Comparison of ENCODE assay signal across 13 cellular contexts in the genomic region with DNA sequence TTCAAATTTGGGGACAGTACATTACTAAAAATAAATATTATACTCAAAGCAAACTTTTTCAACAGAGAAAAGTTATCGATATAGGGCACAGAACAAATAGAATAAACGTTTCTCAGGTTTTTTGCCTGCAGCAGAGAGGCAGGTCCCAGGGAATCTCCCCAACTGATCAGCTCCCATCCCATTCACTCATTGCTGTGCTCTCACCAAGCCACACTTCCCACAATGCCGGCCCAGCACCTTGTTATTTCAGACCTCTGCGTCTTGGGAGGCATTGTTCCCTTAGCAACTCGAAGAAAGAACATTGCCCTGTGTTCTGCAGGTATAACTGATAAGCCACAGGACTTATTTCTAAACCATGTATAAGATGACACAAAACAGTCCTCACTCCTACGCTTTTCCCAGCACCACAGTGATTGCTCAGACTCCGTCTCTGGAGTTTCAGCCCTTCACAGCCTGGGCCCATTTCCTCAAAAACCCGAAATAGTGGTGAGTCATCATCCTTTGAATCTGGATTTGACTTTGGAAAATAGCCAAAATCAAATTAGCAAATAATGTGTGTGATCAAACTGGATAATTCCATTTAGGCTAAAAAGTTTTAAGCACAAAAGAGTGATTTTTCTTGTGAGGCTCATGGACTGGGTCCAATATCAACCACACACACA.
DNase-seq lines count a peak whose midpoint lies in the region; ATAC-seq and TF ChIP-seq lines count a peak whose summit lies in the region.
"Had no signal": no experiment of that assay in that cellular context is flagged by ENCODE, and none has a peak within 500 bp of the region (broad histone marks: within the 10 kb centered on the region; RNA-seq: fewer than 3 reads in every experiment).

No MANE protein-coding gene starts in this region.

- 78% methylated on average over 4 of the region's 8 CpGs; no CpG with 5 or more reads in 1 of the 2 experiments for WGBS in IMR-90 (ENCODE audit: extremely low coverage in 2 of 2, insufficient read length in 1 of 2), 2 experiments
- 54 to 59% methylated on average over 8 of the region's 8 CpGs for WGBS in heart right ventricle, 2 donors

- no peak overlapping the region for H3K23ac ChIP-seq in IMR-90 (ENCODE audit: low read depth, low read length)

- no peak overlapping the region for H3K9ac ChIP-seq in IMR-90 (ENCODE audit: low read depth, low read length)
- H3K9ac ChIP-seq in skeletal muscle tissue (ENCODE audit: low read depth in 1 of 3, low read length in 3 of 3) = no peak overlapping the region

- H3K56ac ChIP-seq in IMR-90 (ENCODE audit: extremely low read depth, insufficient read depth, low read length) = no peak overlapping the region

- H3K9me3 ChIP-seq in IMR-90 (ENCODE audit: control insufficient read depth, insufficient read depth, low read length) (no peaks in the 10 kb centered on the region), heart right ventricle (no peaks in the 10 kb centered on the region), skeletal muscle tissue (ENCODE audit: control insufficient read depth in 3 of 3, low read length in 3 of 3) (no peaks in the 10 kb centered on the region)

- H4K91ac ChIP-seq in IMR-90 (ENCODE audit: insufficient read depth, low read depth, low read length) = no peak overlapping the region

- H3K27ac ChIP-seq in IMR-90 (ENCODE audit: insufficient read depth, low read length) (no peak overlapping the region), heart right ventricle (peak overlapping the region in 4 of 10 donors; percentile 3 to 57 (median 39)), skeletal muscle tissue (ENCODE audit: low read depth, low read length) (peak overlapping the region; percentile 36)

- no peak overlapping the region for H3K14ac ChIP-seq in IMR-90 (replicated peaks; ENCODE audit: low read depth, low read length)

- no peak overlapping the region for H4K8ac ChIP-seq in IMR-90 (ENCODE audit: low read depth in 2 of 2, low read length in 2 of 2)

- H2BK120ac ChIP-seq in IMR-90 (ENCODE audit: low read depth, low read length) = no peak overlapping the region

- H3K4me2 ChIP-seq in IMR-90 (ENCODE audit: low read depth, low read length) = no peak overlapping the region

- H3K36me3 Mint-ChIP-seq in brain = peaks cover 36% of the 10 kb centered on the region

- no TSS peak for BruUV-seq in IMR-90 (replicated peaks; lab: Mats Ljungman, UMichigan)

- no peaks in the 10 kb centered on the region for H3K4me1 ChIP-seq in IMR-90 (ENCODE audit: control insufficient read depth, insufficient read depth, low read length)
- peaks cover 0 to 14% (median 6%) of the 10 kb centered on the region in 9 donors for H3K4me1 ChIP-seq in heart right ventricle
- peaks cover 0 to 3% (median 2%) of the 10 kb centered on the region in 3 donors for H3K4me1 ChIP-seq in skeletal muscle tissue (ENCODE audit: control insufficient read depth in 3 of 3, insufficient read depth in 3 of 3, low read length in 3 of 3)

- no peak overlapping the region for H4K5ac ChIP-seq in IMR-90 (ENCODE audit: low read depth, low read length)

- no peak overlapping the region for H2BK15ac ChIP-seq in IMR-90 (ENCODE audit: low read depth, low read length)

- H2AK9ac ChIP-seq in IMR-90 (replicated peaks; ENCODE audit: low read depth, low read length, poor library complexity) = no peak overlapping the region

- peaks cover 80% of the 10 kb centered on the region for H3K4me1 Mint-ChIP-seq in brain

- H3K4ac ChIP-seq in IMR-90 (ENCODE audit: low read depth, low read length) = no peak overlapping the region

- H2BK5ac ChIP-seq in IMR-90 (ENCODE audit: low read depth, low read length, poor library complexity, severe bottlenecking) = no peak overlapping the region

- no peak overlapping the region for H2AFZ ChIP-seq in IMR-90 (replicated peaks; ENCODE audit: low read length, poor library complexity)

- DNase-seq in IMR-90 = peak; percentile 18
- peak in 1 of 2 donors; percentile 28 for DNase-seq in heart right ventricle
- no peak for DNase-seq in NCI-H1436 treated with DMSO at 0.1 percent for 48 hours (lab: John Stamatoyannopoulos, UW)
- DNase-seq: GOT3; MM.1S; NCI-H524 treated with DMSO at 0.1 percent for 48 hours; stimulated activated CD4-positive, alpha-beta T cell treated with anti-CD3 and anti-CD28 coated beads, Interleukin-15, amount 100 ng/mL, for 24 hours; stimulated activated naive CD4-positive, alpha-beta T cell treated with Interleukin-2 at 50 U/mL for 16 hours had no signal

- CTCF ChIA-PET in IMR-90 (lab: Yijun Ruan, JAX) = no interaction called here

- intact Hi-C loops in IMR-90 (cut with micrococcal nuclease) (no loop called here), heart right ventricle (cut with DNase I) (no loop called here)

- H3K27me3 Mint-ChIP-seq in brain = peaks cover 4% of the 10 kb centered on the region

- H3K9me1 ChIP-seq in IMR-90 (ENCODE audit: insufficient read depth, low read length) = no peaks in the 10 kb centered on the region

- H3K4me3 Mint-ChIP-seq in brain = peak overlapping the region in 4 of 5 experiments; percentile 5 to 64 (median 36)

- H3K9me3 Mint-ChIP-seq in brain = peaks cover 0 to 20% (median 7%) of the 10 kb centered on the region in 5 experiments

- POLR2A ChIA-PET in IMR-90 (lab: Charles Lee; ENCODE audit: unreplicated experiment) = no interaction called here

- H3K27me3 ChIP-seq in IMR-90 (ENCODE audit: control insufficient read depth, insufficient read depth, low read length) (no peaks in the 10 kb centered on the region), heart right ventricle (no peaks in the 10 kb centered on the region), skeletal muscle tissue (ENCODE audit: control insufficient read depth in 3 of 3, insufficient read depth in 3 of 3, low read length in 3 of 3) (no peaks in the 10 kb centered on the region)

- ATAC-seq in IMR-90 (ENCODE audit: low read depth) (no peak), heart right ventricle (peak in 7 of 8 donors; percentile 29 to 92 (median 82)), GM21447 (IDR thresholded peaks at IDR 0.05; ENCODE audit: unreplicated experiment) (no peak), GM18870 (IDR thresholded peaks at IDR 0.05; ENCODE audit: unreplicated experiment) (no peak), GM19397 (IDR thresholded peaks at IDR 0.05; ENCODE audit: unreplicated experiment) (no peak)

- H3K27ac Mint-ChIP-seq in brain = peak overlapping the region; percentile 67 to 97 (median 91)

- no peak overlapping the region for H2AK5ac ChIP-seq in IMR-90 (ENCODE audit: low read depth, low read length)

- H2BK20ac ChIP-seq in IMR-90 (ENCODE audit: low read depth, low read length) = no peak overlapping the region

- in situ Hi-C loops in IMR-90 (cut with MboI; ENCODE audit: low sequenced_read_pairs) = loop anchor here (10.0 kb wide), 1 partner anchor 64 kb away; no protein-coding TSS in a partner anchor

- H3K79me1 ChIP-seq in IMR-90 (ENCODE audit: low read depth in 1 of 2, low read length in 2 of 2) = no peaks in the 10 kb centered on the region

- H4K20me1 ChIP-seq in IMR-90 (ENCODE audit: insufficient read depth, low read length) = no peaks in the 10 kb centered on the region

- no peak overlapping the region for H3K4me3 ChIP-seq in IMR-90 (ENCODE audit: insufficient read depth, low read depth, low read length)
- no peak overlapping the region for H3K4me3 ChIP-seq in heart right ventricle
- H3K4me3 ChIP-seq in skeletal muscle tissue (ENCODE audit: low read length in 3 of 3) = no peak overlapping the region

- dilution Hi-C loops in IMR-90 (cut with HindIII; ENCODE audit: low sequenced_read_pairs, unreplicated experiment) = no loop called here

- no peak overlapping the region for H3K18ac ChIP-seq in IMR-90 (ENCODE audit: low read depth, low read length)

- no peaks in the 10 kb centered on the region for H3K36me3 ChIP-seq in IMR-90 (ENCODE audit: control insufficient read depth, insufficient read depth, low read length)
- H3K36me3 ChIP-seq in heart right ventricle = no peaks in the 10 kb centered on the region
- no peaks in the 10 kb centered on the region for H3K36me3 ChIP-seq in skeletal muscle tissue (ENCODE audit: control insufficient read depth in 3 of 3, insufficient read depth in 3 of 3, low read length in 3 of 3)

- no peak for TF ChIP-seq RAD21 in IMR-90 (IDR thresholded peaks at IDR 0.05; ENCODE audit: low read length)

- TF ChIP-seq CTCF in IMR-90 (conservative IDR thresholded peaks at IDR 0.05; ENCODE audit: low read depth, low read length) (no peak), brain (conservative IDR thresholded peaks at IDR 0.05) (no peak), heart right ventricle (IDR thresholded peaks at IDR 0.05) (no peak)

- TF ChIP-seq POLR2A in IMR-90 (IDR thresholded peaks at IDR 0.05; ENCODE audit: low read depth, low read length) = no peak

TF ChIP-seq in IMR-90, 13 proteins besides CTCF, POLR2A, EP300 and RAD21:
- TF ChIP-seq FOS (IDR thresholded peaks at IDR 0.05; ENCODE audit: low read depth, low read length) (0 out of 2 replicates have a peak, but pooled peaks have one; percentile 13), MAFK (IDR thresholded peaks at IDR 0.05; ENCODE audit: low read depth, low read length) (no peak), RCOR1 (IDR thresholded peaks at IDR 0.05; ENCODE audit: insufficient replicate concordance, low read length) (no peak)

Comparison
In these comparisons a context has a peak if more than half of its experiments do, and no peak if none do; other contexts are left out.
1. ATAC-seq: peak in heart right ventricle (7 of 8); none in IMR-90 (single experiment), GM21447 (single experiment), GM18870 (single experiment) and GM19397 (single experiment).